In the genomic region with DNA sequence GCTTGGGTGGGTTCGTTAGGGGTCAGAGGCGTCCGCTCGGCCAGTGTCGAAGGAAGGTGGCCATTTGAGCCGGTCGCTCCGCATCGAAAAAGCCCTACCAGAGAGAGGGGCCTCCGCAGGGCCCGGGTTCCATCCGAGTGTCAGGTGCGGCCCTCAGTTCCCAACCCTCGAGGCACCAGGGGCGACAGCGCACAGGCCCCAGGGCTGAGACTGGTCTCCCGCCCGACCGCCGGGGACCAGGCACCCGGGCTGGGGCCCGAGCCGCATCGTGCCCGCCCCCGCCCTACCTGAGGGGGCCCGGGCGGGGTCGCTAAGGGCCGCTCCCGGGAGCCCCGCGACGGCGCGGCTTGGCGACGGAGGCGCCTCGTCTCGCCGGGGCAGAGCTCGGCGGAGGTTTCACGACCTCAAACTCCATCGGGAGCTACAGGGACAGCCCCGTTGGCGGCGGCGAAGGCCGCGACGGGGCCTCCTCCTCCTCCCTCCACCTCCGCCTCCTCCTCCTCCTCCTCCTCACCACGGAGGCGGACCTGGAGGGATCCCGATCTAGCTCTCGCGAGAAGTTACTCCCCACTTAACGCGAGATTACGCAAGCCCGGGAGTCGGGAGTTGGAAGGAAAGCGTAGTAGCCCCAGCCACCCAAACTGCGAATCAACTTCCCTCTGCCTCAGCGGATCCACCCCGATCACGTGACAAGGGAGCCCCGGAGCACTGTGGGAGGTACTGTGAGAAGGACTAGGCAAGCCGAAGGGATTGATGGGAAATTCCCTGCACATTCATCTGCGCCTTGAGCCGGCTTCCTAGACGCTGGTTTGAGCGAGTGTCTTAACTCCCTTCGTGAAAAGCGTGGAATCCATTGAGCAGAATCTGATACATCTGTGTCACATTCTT, we compare ENCODE assay signal across 8 cellular contexts.
A peak's percentile ranks its signal among the peaks of the same experiment; 100 is the strongest.
DNase-seq lines count a peak whose midpoint lies in the region; ATAC-seq and FAIRE-seq lines count a peak whose summit lies in the region.

A gene with protein sequence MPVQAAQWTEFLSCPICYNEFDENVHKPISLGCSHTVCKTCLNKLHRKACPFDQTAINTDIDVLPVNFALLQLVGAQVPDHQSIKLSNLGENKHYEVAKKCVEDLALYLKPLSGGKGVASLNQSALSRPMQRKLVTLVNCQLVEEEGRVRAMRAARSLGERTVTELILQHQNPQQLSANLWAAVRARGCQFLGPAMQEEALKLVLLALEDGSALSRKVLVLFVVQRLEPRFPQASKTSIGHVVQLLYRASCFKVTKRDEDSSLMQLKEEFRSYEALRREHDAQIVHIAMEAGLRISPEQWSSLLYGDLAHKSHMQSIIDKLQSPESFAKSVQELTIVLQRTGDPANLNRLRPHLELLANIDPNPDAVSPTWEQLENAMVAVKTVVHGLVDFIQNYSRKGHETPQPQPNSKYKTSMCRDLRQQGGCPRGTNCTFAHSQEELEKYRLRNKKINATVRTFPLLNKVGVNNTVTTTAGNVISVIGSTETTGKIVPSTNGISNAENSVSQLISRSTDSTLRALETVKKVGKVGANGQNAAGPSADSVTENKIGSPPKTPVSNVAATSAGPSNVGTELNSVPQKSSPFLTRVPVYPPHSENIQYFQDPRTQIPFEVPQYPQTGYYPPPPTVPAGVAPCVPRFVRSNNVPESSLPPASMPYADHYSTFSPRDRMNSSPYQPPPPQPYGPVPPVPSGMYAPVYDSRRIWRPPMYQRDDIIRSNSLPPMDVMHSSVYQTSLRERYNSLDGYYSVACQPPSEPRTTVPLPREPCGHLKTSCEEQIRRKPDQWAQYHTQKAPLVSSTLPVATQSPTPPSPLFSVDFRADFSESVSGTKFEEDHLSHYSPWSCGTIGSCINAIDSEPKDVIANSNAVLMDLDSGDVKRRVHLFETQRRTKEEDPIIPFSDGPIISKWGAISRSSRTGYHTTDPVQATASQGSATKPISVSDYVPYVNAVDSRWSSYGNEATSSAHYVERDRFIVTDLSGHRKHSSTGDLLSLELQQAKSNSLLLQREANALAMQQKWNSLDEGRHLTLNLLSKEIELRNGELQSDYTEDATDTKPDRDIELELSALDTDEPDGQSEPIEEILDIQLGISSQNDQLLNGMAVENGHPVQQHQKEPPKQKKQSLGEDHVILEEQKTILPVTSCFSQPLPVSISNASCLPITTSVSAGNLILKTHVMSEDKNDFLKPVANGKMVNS (minus strand): TSS at position 537 of the 888 bp plus-strand sequence. CDS start 7,850 bp downstream, outside the sequence.

- H3K27me3 Mint-ChIP-seq in effector memory CD8-positive, alpha-beta T cell, result no peaks in the 10 kb centered on the region

- no peaks in the 10 kb centered on the region for H3K9me3 Mint-ChIP-seq in effector memory CD8-positive, alpha-beta T cell

- FAIRE-seq in HTR-8/SVneo (lab: Jason Lieb, UNC), result peak; percentile 82

- H3K36me3 Mint-ChIP-seq in effector memory CD8-positive, alpha-beta T cell (ENCODE audit: insufficient read depth), result peaks cover 37% of the 10 kb centered on the region

- ATAC-seq in GM21367 (IDR thresholded peaks at IDR 0.05; ENCODE audit: unreplicated experiment), result peak; percentile 66
- peak; percentile 87 for ATAC-seq in effector memory CD8-positive, alpha-beta T cell (replicated peaks)

- H3K4me1 Mint-ChIP-seq in effector memory CD8-positive, alpha-beta T cell (ENCODE audit: low read depth in 2 of 2), result peaks cover 15 to 31% of the 10 kb centered on the region in 2 donors

- DNase-seq in COR-L47 (lab: John Stamatoyannopoulos, UW) (peak; percentile 99), HTR-8/SVneo (ENCODE audit: insufficient read length, low spot score) (peak; percentile 96), NOMO-1 treated with dmso at 0.1 percent for 144 hours (lab: John Stamatoyannopoulos, UW; ENCODE audit: unreplicated experiment) (peak; percentile 98), medulla oblongata (ENCODE audit: extremely low spot score) (peak; percentile 100)
- DNase-seq in activated CD8-positive, alpha-beta memory T cell treated with anti-CD3 and anti-CD28 coated beads for 48 hours (ENCODE audit: low read depth in 2 of 3, low spot score in 2 of 3), result peak; percentile 69 to 91 (median 89)
- peak; percentile 96 to 97 (median 96) for DNase-seq in effector memory CD8-positive, alpha-beta T cell
- peak; percentile 91 for DNase-seq in stimulated activated CD8-positive, alpha-beta memory T cell treated with anti-CD3 and anti-CD28 coated beads, Interleukin-12 subunit alpha, Interleukin-12 subunit beta, amount 100 ng/mL, for 1 hour (ENCODE audit: low read depth)

- H3K27ac Mint-ChIP-seq in effector memory CD8-positive, alpha-beta T cell, result peak within 1 kb of the TSS; percentile 95 to 98

- peak within 1 kb of the TSS; percentile 91 for H3K4me3 Mint-ChIP-seq in effector memory CD8-positive, alpha-beta T cell

Comparison
In these comparisons a context has a peak if more than half of its experiments do, and no peak if none do; other contexts are left out.
1. Peak in every context shown above with its lines: DNase-seq and ATAC-seq.